35 cellular contexts compared by ENCODE assay signal in the genomic region with DNA sequence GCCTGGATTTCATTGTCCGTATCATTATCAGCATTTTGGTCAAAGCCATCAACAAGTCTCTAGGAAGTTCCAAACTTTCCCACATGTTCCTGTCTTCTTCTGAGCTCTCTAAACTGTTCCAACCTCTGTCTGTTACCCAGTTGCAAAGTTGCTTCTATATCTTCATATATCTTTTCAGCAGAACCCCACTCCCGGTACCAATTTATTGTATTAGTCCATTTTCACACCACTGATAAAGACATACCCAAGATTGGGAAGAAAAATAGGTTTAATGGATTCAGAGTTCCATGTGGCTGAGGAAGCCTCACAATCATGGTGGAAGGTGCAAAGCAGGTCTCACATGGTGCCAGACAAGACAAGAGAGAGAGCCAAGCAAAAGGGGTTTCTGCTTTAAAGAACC.
"Had no signal": no experiment of that assay in that cellular context is flagged by ENCODE, and none has a peak within 500 bp of the region (broad histone marks: within the 10 kb centered on the region; RNA-seq: fewer than 3 reads in every experiment).

No MANE protein-coding gene starts in this region.

- H3K36me3 ChIP-seq: MG63 had no signal

- DNase-seq: Kasumi-1, MG63, MM.1S, MV-4-11, NCI-H1048, NCI-H1092, NCI-H1092 treated with DMSO at 0.1 percent for 48 hours, NCI-H1105, NCI-H1105 treated with DMSO at 0.1 percent for 48 hours, NCI-H1417, NCI-H1417 treated with DMSO at 0.1 percent for 48 hours, NCI-H1436, NCI-H1436 treated with DMSO at 0.1 percent for 48 hours, NCI-H146, NCI-H1694, NCI-H1694 treated with DMSO at 0.1 percent for 48 hours, NCI-H187, NCI-H187 treated with DMSO at 0.1 percent for 48 hours, NCI-H1930, NCI-H2029, NCI-H2029 treated with DMSO at 0.1 percent for 48 hours, NCI-H2081, NCI-H2081 treated with DMSO at 0.1 percent for 48 hours, NCI-H2107, NCI-H2171, NCI-H2171 treated with DMSO at 0.1 percent for 48 hours, NCI-H2227 treated with DMSO at 0.1 percent for 48 hours, NCI-H226, NCI-H345, NCI-H446, NCI-H446 treated with DMSO at 0.1 percent for 48 hours, NCI-H510A, NCI-H510A treated with DMSO at 0.1 percent for 48 hours, NCI-H524, NCI-H524 treated with DMSO at 0.1 percent for 48 hours had no signal

- H3K27me3 ChIP-seq: MG63 had no signal

- H3K4me3 ChIP-seq: MG63 had no signal
